12 cellular contexts compared by ENCODE assay signal in the genomic region with DNA sequence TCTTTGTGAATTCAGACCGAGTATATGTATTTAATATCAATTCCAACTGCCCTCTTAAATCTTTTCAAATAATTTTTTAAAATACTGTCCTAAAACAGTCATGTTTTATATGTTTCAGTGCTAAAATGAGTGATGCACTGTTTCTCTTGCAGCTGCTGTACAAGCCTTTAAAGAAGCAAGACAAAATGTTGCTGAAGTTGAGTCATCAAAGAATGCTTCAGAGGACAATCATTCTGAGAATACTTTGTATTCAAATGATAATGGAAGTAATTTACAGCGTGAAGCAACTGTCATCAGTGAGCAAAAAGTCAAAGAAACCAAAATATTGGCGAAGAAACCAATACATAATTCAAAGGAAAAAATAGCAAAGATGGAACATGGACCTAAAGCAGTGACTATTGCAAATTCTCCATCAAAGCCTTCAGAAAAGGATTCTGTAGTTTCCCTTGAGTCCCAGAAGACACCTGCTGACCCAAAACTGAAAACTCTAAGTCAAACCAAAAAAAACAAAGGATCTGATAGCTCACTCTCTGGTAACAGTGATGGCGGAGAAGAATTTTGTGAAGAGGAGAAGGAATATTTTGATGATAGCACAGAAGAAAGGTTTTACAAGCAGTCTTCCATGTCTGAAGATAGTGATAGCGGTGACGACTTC. TPM values are rescaled to one million over a fixed set of nuclear protein-coding genes. Genes with fewer than 3 reads are reported as not detected.
DNase-seq lines count a peak whose midpoint lies in the region; ATAC-seq lines count a peak whose summit lies in the region.
"Had no signal": no experiment of that assay in that cellular context is flagged by ENCODE, and none has a peak within 500 bp of the region (broad histone marks: within the 10 kb centered on the region; RNA-seq: fewer than 3 reads in every experiment).

No MANE protein-coding gene starts in this region.

- ATAC-seq in GM18499 (IDR thresholded peaks at IDR 0.05; ENCODE audit: insufficient read depth, unreplicated experiment) = peak; percentile 39
- no peak for ATAC-seq in GM21515 (IDR thresholded peaks at IDR 0.05; ENCODE audit: unreplicated experiment)

- H3K27me3 ChIP-seq in GM23248 (replicated peaks; ENCODE audit: insufficient read depth) = no peaks in the 10 kb centered on the region

- H3F3A ChIP-seq in GM23248 (ENCODE audit: insufficient read depth) = peaks cover 5% of the 10 kb centered on the region; the same call in 1 of the 2 replicates

- no peaks in the 10 kb centered on the region for H4K20me1 ChIP-seq in GM23248 (ENCODE audit: insufficient read depth)

- H3K9me2 ChIP-seq in GM23248 (ENCODE audit: insufficient read depth) = no peaks in the 10 kb centered on the region

- no peaks in the 10 kb centered on the region for H3K9me3 ChIP-seq in GM23248 (ENCODE audit: low read depth)

- DNase-seq in GM23248 = peak; percentile 43
- peak; percentile 48 for DNase-seq in RKO (ENCODE audit: low spot score)
- DNase-seq in iris pigment epithelial cell (ENCODE audit: low read depth) = peak; percentile 35
- no peak for DNase-seq in AML-193 (lab: John Stamatoyannopoulos, UW)
- DNase-seq in NCI-H345 treated with DMSO at 0.1 percent for 48 hours (lab: John Stamatoyannopoulos, UW; ENCODE audit: unreplicated experiment) = no peak
- DNase-seq: activated gamma-delta T cell treated with Interleukin-2 at 50 U/mL for 16 hours, occipital lobe, OCI-M1, SW 1271 had no signal

- 95 to 96% methylated on average over 6 of the region's 6 CpGs for WGBS in GM23248 (ENCODE audit: low coverage in 1 of 2, low lambda C conversion rate in 2 of 2, missing lambda C conversion rate in 2 of 2), 2 experiments

- H3K4me2 ChIP-seq in GM23248 (ENCODE audit: unreplicated experiment) = no peak overlapping the region

- in situ Hi-C loops in GM23248 (cut with MboI) = no loop called here

- 0 out of 2 replicates have a peak, but pooled peaks cover 15% of the 10 kb centered on the region for H3K79me2 ChIP-seq in GM23248 (ENCODE audit: insufficient read depth)

- no peak overlapping the region for H3K4me3 ChIP-seq in GM23248
- H3K4me3 ChIP-seq: skin epidermis had no signal

- H3K4me1 ChIP-seq in GM23248 (ENCODE audit: insufficient read depth) = peaks cover 8% of the 10 kb centered on the region

- H3K27ac ChIP-seq in GM23248 = no peak overlapping the region
- H3K27ac ChIP-seq: skin epidermis had no signal

- H3K36me3 ChIP-seq in GM23248 (ENCODE audit: low read depth) = peaks cover 14% of the 10 kb centered on the region; the same call in 1 of the 2 replicates

- no peak overlapping the region for H2AFZ ChIP-seq in GM23248

- H3K9ac ChIP-seq in GM23248 = no peak overlapping the region

RNA-seq across cellular contexts. Expression of a gene that starts 58.0 kb away (rescaled TPM):
- total RNA-seq in GM23248 (2014; rRNA removed; shearing (Covaris generic)) = 418 and 440 TPM in 2 replicates
- 1,207 and 1,226 TPM in 2 replicates for polyA plus RNA-seq in GM23248 (2016; fragmentation: Nextera tagmentation; extraction: Ambion mirVana)

RNA-seq across cellular contexts. Expression of a gene that starts 58.3 kb away (rescaled TPM):
- 9.2 and 10.2 TPM in 2 replicates for total RNA-seq in GM23248 (2014; rRNA removed; shearing (Covaris generic))
- polyA plus RNA-seq in GM23248 (2016; fragmentation: Nextera tagmentation; extraction: Ambion mirVana) = 12.1 and 12.3 TPM in 2 replicates

Comparison
In these comparisons a context has a peak if more than half of its experiments do, and no peak if none do; other contexts are left out.
1. DNase-seq: peak in GM23248 (single experiment), RKO (single experiment) and iris pigment epithelial cell (single experiment); none in AML-193 (0 of 2) and NCI-H345 treated with DMSO at 0.1 percent for 48 hours (single experiment).